1 cellular context compared by ENCODE assay signal in genomic region chr1:39898648-39899603, GRCh38.
TF ChIP-seq lines count a peak whose summit lies in the region.

No MANE protein-coding gene starts in this region.

TF ChIP-seq in HepG2, 621 proteins besides CTCF, POLR2A, EP300 and RAD21 (continued from another document and continues in another):
- TF ChIP-seq ATF6 (CRISPR knock-in tag; conservative IDR thresholded peaks at IDR 0.05): no peak
- TF ChIP-seq, protein P1, sequence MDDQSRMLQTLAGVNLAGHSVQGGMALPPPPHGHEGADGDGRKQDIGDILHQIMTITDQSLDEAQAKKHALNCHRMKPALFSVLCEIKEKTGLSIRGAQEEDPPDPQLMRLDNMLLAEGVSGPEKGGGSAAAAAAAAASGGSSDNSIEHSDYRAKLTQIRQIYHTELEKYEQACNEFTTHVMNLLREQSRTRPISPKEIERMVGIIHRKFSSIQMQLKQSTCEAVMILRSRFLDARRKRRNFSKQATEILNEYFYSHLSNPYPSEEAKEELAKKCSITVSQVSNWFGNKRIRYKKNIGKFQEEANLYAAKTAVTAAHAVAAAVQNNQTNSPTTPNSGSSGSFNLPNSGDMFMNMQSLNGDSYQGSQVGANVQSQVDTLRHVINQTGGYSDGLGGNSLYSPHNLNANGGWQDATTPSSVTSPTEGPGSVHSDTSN (CRISPR knock-in tag; IDR thresholded peaks at IDR 0.05; ENCODE audit: borderline replicate concordance): no peak
- TF ChIP-seq ZNF878 (CRISPR knock-in tag; IDR thresholded peaks at IDR 0.05): no peak
- no peak for TF ChIP-seq GABPA (IDR thresholded peaks at IDR 0.05; ENCODE audit: low read depth, low read length)
- TF ChIP-seq GABPA (CRISPR knock-in tag; IDR thresholded peaks at IDR 0.05; ENCODE audit: low read depth): peak; percentile 26; the same call in 1 of the 2 replicates
- TF ChIP-seq GLI4 (CRISPR knock-in tag; IDR thresholded peaks at IDR 0.05; ENCODE audit: borderline replicate concordance): no peak
- no peak for TF ChIP-seq STAG1 (CRISPR knock-in tag; IDR thresholded peaks at IDR 0.05)
- TF ChIP-seq NFYC (CRISPR knock-in tag; IDR thresholded peaks at IDR 0.05): peak; percentile 91
- TF ChIP-seq ZNF580 (CRISPR knock-in tag; IDR thresholded peaks at IDR 0.05; ENCODE audit: borderline replicate concordance, low read depth): 0 out of 2 replicates have a peak, but pooled peaks have one; percentile 41
- no peak for TF ChIP-seq ZNF24 (IDR thresholded peaks at IDR 0.05)
- TF ChIP-seq, protein P2, sequence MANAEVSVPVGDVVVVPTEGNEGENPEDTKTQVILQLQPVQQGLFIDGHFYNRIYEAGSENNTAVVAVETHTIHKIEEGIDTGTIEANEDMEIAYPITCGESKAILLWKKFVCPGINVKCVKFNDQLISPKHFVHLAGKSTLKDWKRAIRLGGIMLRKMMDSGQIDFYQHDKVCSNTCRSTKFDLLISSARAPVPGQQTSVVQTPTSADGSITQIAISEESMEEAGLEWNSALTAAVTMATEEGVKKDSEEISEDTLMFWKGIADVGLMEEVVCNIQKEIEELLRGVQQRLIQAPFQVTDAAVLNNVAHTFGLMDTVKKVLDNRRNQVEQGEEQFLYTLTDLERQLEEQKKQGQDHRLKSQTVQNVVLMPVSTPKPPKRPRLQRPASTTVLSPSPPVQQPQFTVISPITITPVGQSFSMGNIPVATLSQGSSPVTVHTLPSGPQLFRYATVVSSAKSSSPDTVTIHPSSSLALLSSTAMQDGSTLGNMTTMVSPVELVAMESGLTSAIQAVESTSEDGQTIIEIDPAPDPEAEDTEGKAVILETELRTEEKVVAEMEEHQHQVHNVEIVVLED (CRISPR knock-in tag; IDR thresholded peaks at IDR 0.05; ENCODE audit: borderline replicate concordance): 0 out of 2 replicates have a peak, but pooled peaks have one; percentile 24
- peak; percentile 52; the same call in 1 of the 2 replicates for TF ChIP-seq MIXL1 (CRISPR knock-in tag; IDR thresholded peaks at IDR 0.05)
- no peak for TF ChIP-seq CC2D1A (CRISPR knock-in tag; IDR thresholded peaks at IDR 0.05)
- TF ChIP-seq TEAD3 (CRISPR knock-in tag; optimal IDR thresholded peaks at IDR 0.05; ENCODE audit: borderline replicate concordance): peak; percentile 59
- TF ChIP-seq, protein P3, sequence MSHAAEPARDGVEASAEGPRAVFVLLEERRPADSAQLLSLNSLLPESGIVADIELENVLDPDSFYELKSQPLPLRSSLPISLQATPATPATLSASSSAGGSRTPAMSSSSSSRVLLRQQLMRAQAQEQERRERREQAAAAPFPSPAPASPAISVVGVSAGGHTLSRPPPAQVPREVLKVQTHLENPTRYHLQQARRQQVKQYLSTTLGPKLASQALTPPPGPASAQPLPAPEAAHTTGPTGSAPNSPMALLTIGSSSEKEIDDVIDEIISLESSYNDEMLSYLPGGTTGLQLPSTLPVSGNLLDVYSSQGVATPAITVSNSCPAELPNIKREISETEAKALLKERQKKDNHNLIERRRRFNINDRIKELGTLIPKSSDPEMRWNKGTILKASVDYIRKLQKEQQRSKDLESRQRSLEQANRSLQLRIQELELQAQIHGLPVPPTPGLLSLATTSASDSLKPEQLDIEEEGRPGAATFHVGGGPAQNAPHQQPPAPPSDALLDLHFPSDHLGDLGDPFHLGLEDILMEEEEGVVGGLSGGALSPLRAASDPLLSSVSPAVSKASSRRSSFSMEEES (CRISPR knock-in tag; IDR thresholded peaks at IDR 0.05): peak; percentile 52; the same call in 1 of the 2 replicates
- no peak for TF ChIP-seq ZNF354B (CRISPR knock-in tag; IDR thresholded peaks at IDR 0.05)
- no peak for TF ChIP-seq KAT2B (IDR thresholded peaks at IDR 0.05; ENCODE audit: borderline replicate concordance, low read depth, low read length)
- peak; percentile 52; the same call in 1 of the 2 replicates for TF ChIP-seq FOXK1 (CRISPR knock-in tag; IDR thresholded peaks at IDR 0.05; ENCODE audit: borderline replicate concordance, low read depth)
- TF ChIP-seq, protein P4, sequence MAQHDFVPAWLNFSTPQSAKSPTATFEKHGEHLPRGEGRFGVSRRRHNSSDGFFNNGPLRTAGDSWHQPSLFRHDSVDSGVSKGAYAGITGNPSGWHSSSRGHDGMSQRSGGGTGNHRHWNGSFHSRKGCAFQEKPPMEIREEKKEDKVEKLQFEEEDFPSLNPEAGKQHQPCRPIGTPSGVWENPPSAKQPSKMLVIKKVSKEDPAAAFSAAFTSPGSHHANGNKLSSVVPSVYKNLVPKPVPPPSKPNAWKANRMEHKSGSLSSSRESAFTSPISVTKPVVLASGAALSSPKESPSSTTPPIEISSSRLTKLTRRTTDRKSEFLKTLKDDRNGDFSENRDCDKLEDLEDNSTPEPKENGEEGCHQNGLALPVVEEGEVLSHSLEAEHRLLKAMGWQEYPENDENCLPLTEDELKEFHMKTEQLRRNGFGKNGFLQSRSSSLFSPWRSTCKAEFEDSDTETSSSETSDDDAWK (CRISPR knock-in tag; IDR thresholded peaks at IDR 0.05): no peak
- no peak for TF ChIP-seq ZBTB46 (CRISPR knock-in tag; IDR thresholded peaks at IDR 0.05; ENCODE audit: borderline replicate concordance)
- TF ChIP-seq SRF (IDR thresholded peaks at IDR 0.05; ENCODE audit: low read depth, low read length): no peak
- 0 out of 2 replicates have a peak, but pooled peaks have one; percentile 24 for TF ChIP-seq SMAD3 (CRISPR knock-in tag; IDR thresholded peaks at IDR 0.05)
- no peak; the same call in 1 of the 2 replicates for TF ChIP-seq RCOR2 (CRISPR knock-in tag; IDR thresholded peaks at IDR 0.05)
- 0 out of 2 replicates have a peak, but pooled peaks have one; percentile 24 for TF ChIP-seq AFF4 (CRISPR knock-in tag; IDR thresholded peaks at IDR 0.05)
- TF ChIP-seq, protein P5, sequence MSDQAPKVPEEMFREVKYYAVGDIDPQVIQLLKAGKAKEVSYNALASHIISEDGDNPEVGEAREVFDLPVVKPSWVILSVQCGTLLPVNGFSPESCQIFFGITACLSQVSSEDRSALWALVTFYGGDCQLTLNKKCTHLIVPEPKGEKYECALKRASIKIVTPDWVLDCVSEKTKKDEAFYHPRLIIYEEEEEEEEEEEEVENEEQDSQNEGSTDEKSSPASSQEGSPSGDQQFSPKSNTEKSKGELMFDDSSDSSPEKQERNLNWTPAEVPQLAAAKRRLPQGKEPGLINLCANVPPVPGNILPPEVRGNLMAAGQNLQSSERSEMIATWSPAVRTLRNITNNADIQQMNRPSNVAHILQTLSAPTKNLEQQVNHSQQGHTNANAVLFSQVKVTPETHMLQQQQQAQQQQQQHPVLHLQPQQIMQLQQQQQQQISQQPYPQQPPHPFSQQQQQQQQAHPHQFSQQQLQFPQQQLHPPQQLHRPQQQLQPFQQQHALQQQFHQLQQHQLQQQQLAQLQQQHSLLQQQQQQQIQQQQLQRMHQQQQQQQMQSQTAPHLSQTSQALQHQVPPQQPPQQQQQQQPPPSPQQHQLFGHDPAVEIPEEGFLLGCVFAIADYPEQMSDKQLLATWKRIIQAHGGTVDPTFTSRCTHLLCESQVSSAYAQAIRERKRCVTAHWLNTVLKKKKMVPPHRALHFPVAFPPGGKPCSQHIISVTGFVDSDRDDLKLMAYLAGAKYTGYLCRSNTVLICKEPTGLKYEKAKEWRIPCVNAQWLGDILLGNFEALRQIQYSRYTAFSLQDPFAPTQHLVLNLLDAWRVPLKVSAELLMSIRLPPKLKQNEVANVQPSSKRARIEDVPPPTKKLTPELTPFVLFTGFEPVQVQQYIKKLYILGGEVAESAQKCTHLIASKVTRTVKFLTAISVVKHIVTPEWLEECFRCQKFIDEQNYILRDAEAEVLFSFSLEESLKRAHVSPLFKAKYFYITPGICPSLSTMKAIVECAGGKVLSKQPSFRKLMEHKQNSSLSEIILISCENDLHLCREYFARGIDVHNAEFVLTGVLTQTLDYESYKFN (CRISPR knock-in tag; conservative IDR thresholded peaks at IDR 0.05): peak; percentile 43; the same call in 1 of the 2 replicates
- TF ChIP-seq ZMYM3 (CRISPR knock-in tag; IDR thresholded peaks at IDR 0.05): peak; percentile 59; the same call in 1 of the 2 replicates
- TF ChIP-seq CHD2 (IDR thresholded peaks at IDR 0.05; ENCODE audit: low read depth, low read length): no peak
- TF ChIP-seq, protein P6, sequence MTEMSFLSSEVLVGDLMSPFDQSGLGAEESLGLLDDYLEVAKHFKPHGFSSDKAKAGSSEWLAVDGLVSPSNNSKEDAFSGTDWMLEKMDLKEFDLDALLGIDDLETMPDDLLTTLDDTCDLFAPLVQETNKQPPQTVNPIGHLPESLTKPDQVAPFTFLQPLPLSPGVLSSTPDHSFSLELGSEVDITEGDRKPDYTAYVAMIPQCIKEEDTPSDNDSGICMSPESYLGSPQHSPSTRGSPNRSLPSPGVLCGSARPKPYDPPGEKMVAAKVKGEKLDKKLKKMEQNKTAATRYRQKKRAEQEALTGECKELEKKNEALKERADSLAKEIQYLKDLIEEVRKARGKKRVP (CRISPR knock-in tag; IDR thresholded peaks at IDR 0.05): peak in 1 of 2 experiments; percentile 92; a peak in 2 of 4 replicates
- peak; percentile 78; the same call in 1 of the 2 replicates for TF ChIP-seq ZNF281 (CRISPR knock-in tag; IDR thresholded peaks at IDR 0.05; ENCODE audit: borderline replicate concordance)
- peak; percentile 67; the same call in 1 of the 2 replicates for TF ChIP-seq DRAP1 (CRISPR knock-in tag; IDR thresholded peaks at IDR 0.05)
- peak; percentile 89; the same call in 1 of the 3 replicates for TF ChIP-seq MXI1 (IDR thresholded peaks at IDR 0.05; ENCODE audit: borderline replicate concordance, low read depth, low read length)
- peak; percentile 98 for TF ChIP-seq NFYB (CRISPR knock-in tag; IDR thresholded peaks at IDR 0.05)
- peak; percentile 59; the same call in 1 of the 2 replicates for TF ChIP-seq ELF3 (CRISPR knock-in tag; IDR thresholded peaks at IDR 0.05)
